In genomic region chr19:46904114-46905060, GRCh38 we compare ENCODE assay signal across 11 cellular contexts. TPM values are rescaled to one million over a fixed set of nuclear protein-coding genes. Genes with fewer than 3 reads are reported as not detected.
DNase-seq lines count a peak whose midpoint lies in the region; ATAC-seq and TF ChIP-seq lines count a peak whose summit lies in the region.
"Had no signal": no experiment of that assay in that cellular context is flagged by ENCODE, and none has a peak within 500 bp of the region (broad histone marks: within the 10 kb centered on the region; RNA-seq: fewer than 3 reads in every experiment).

No MANE protein-coding gene starts in this region.

- H3K4me1 ChIP-seq in Caco-2, result peaks cover 43% of the 10 kb centered on the region
- H3K4me1 ChIP-seq in parathyroid adenoma, result peaks cover 41% of the 10 kb centered on the region
- H3K4me1 ChIP-seq in prostate gland (replicated peaks), result peaks cover 29% of the 10 kb centered on the region

- CTCF ChIA-PET in Caco-2 (lab: Charles Lee), result no interaction called here

- H3K4me1 Mint-ChIP-seq in Caco-2 (ENCODE audit: low read depth, unreplicated experiment) (peaks cover 55% of the 10 kb centered on the region), T-helper 17 cell (peaks cover 40% of the 10 kb centered on the region)

- H3K4me2 ChIP-seq in parathyroid adenoma (ENCODE audit: low read length), result peak overlapping the region; percentile 45

- ATAC-seq in T-helper 17 cell (no peak), GM18868 (IDR thresholded peaks at IDR 0.05; ENCODE audit: unreplicated experiment) (no peak)

- WGBS in prostate gland, result 70% methylated on average over 16 of the region's 16 CpGs

- peak overlapping the region; percentile 45 for H3K27ac Mint-ChIP-seq in Caco-2 (ENCODE audit: unreplicated experiment)
- peak overlapping the region; percentile 82 for H3K27ac Mint-ChIP-seq in T-helper 17 cell

- TF ChIP-seq CTCF in Caco-2 (IDR thresholded peaks at IDR 0.05; ENCODE audit: insufficient read depth in 1 of 2, low read depth in 1 of 2, low read length in 1 of 2, severe bottlenecking in 1 of 2, unreplicated experiment in 1 of 2) (no peak), parathyroid adenoma (IDR thresholded peaks at IDR 0.05) (no peak), prostate gland (IDR thresholded peaks at IDR 0.05) (no peak)

- no peak overlapping the region for H3K9ac ChIP-seq in parathyroid adenoma

- H3K27ac ChIP-seq in parathyroid adenoma (peak overlapping the region; percentile 6), prostate gland (no peak overlapping the region)
- H3K27ac ChIP-seq: HL-60 had no signal

- no TSS peak for BruUV-seq in Caco-2 (replicated peaks; lab: Mats Ljungman, UMichigan)

- H3K4me3 ChIP-seq in Caco-2 (ENCODE audit: low read depth, low read length) (no peak overlapping the region), parathyroid adenoma (ENCODE audit: low read depth, low read length) (no peak overlapping the region), prostate gland (no peak overlapping the region)

- H3K36me3 Mint-ChIP-seq in Caco-2 (ENCODE audit: insufficient read depth, unreplicated experiment) (peaks cover 16% of the 10 kb centered on the region), T-helper 17 cell (ENCODE audit: low read depth) (no peaks in the 10 kb centered on the region)

- POLR2A ChIA-PET in Caco-2 (lab: Charles Lee), result no interaction called here

- no peak overlapping the region for H2AFZ ChIP-seq in parathyroid adenoma

- intact Hi-C loops in Caco-2 (cut with micrococcal nuclease; ENCODE audit: unreplicated experiment) (no loop called here), prostate gland (cut with DNase I) (no loop called here)

- no peak overlapping the region for H3K4me3 Mint-ChIP-seq in Caco-2 (ENCODE audit: unreplicated experiment)
- no peak overlapping the region for H3K4me3 Mint-ChIP-seq in T-helper 17 cell

- TF ChIP-seq POLR2A in prostate gland (IDR thresholded peaks at IDR 0.05), result no peak

- no peaks in the 10 kb centered on the region for H3K9me3 ChIP-seq in Caco-2
- no peaks in the 10 kb centered on the region for H3K9me3 ChIP-seq in T-helper 17 cell (ENCODE audit: control insufficient read depth, low read length, poor library complexity, severe bottlenecking)
- no peaks in the 10 kb centered on the region for H3K9me3 ChIP-seq in parathyroid adenoma (ENCODE audit: control insufficient read depth, low read length)
- no peaks in the 10 kb centered on the region for H3K9me3 ChIP-seq in prostate gland

- no peaks in the 10 kb centered on the region for H3K9me3 Mint-ChIP-seq in Caco-2 (ENCODE audit: unreplicated experiment)

- peaks cover 42% of the 10 kb centered on the region for H3K79me2 ChIP-seq in parathyroid adenoma

- no peaks in the 10 kb centered on the region for H3K27me3 Mint-ChIP-seq in Caco-2 (ENCODE audit: insufficient read depth, unreplicated experiment)
- no peaks in the 10 kb centered on the region for H3K27me3 Mint-ChIP-seq in T-helper 17 cell

- no peak for DNase-seq in Caco-2
- DNase-seq in T-helper 17 cell, result no peak
- peak; percentile 83 for DNase-seq in foreskin melanocyte
- DNase-seq in OCI-M2 (lab: John Stamatoyannopoulos, UW; ENCODE audit: unreplicated experiment), result no peak
- no peak for DNase-seq in SK-N-DZ (ENCODE audit: low spot score)
- no peak for DNase-seq in prostate gland (ENCODE audit: low spot score)
- DNase-seq: erythroblast, GDM1 had no signal

- H3K27me3 ChIP-seq in Caco-2 (replicated peaks; ENCODE audit: control insufficient read depth, insufficient read depth, low read length), result no peaks in the 10 kb centered on the region
- H3K27me3 ChIP-seq in parathyroid adenoma (ENCODE audit: control insufficient read depth, insufficient read depth, low read length), result no peaks in the 10 kb centered on the region
- H3K27me3 ChIP-seq in prostate gland (replicated peaks; ENCODE audit: insufficient read depth), result no peaks in the 10 kb centered on the region

- no peaks in the 10 kb centered on the region; the same call in none of the 2 replicates for H3K36me3 ChIP-seq in Caco-2 (ENCODE audit: control insufficient read depth, insufficient read depth, low read length)
- no peaks in the 10 kb centered on the region for H3K36me3 ChIP-seq in parathyroid adenoma (ENCODE audit: control insufficient read depth, insufficient read depth, low read length)
- no peaks in the 10 kb centered on the region for H3K36me3 ChIP-seq in prostate gland

RNA-seq across cellular contexts. Expression of gene ARHGAP35, which starts 43.6 kb away (rescaled TPM):
- total RNA-seq in Caco-2 (2022) (81.7 and 85.9 TPM in 2 replicates), T-helper 17 cell (10 to 100 TPM; 33.6 to 34.0 TPM), prostate gland (10 to 100 TPM; 56.3 to 75.0 TPM)
- 7.2 and 8.4 TPM in 2 replicates for polyA plus RNA-seq in SK-N-DZ (2014; cell fraction: cytosol; rRNA removed)
- polyA plus RNA-seq in SK-N-DZ (2014; cell fraction: nucleus; rRNA removed), result 4.7 and 5.4 TPM in 2 replicates

RNA-seq across cellular contexts. Expression of gene AP2S1, which starts 53.7 kb away (rescaled TPM):
- total RNA-seq in Caco-2 (2022), result 211 and 234 TPM in 2 replicates
- total RNA-seq in T-helper 17 cell, result 10 to 100 TPM; 37.0 to 39.7 TPM
- 56.7 and 71.7 TPM in 2 replicates for polyA plus RNA-seq in SK-N-DZ (2014; cell fraction: cytosol; rRNA removed)
- polyA plus RNA-seq in SK-N-DZ (2014; cell fraction: nucleus; rRNA removed), result 38.9 and 43.7 TPM in 2 replicates
- total RNA-seq in prostate gland, result 100 to 1,000 TPM; 118 to 141 TPM
